ENCODE assay signal across 8 cellular contexts in genomic region chrX:46408553-46409407, GRCh38.
A peak's percentile ranks its signal among the peaks of the same experiment; 100 is the strongest.
DNase-seq lines count a peak whose midpoint lies in the region; ATAC-seq and TF ChIP-seq lines count a peak whose summit lies in the region.

No MANE protein-coding gene starts in this region.

- H3K9me3 ChIP-seq in endodermal cell (ENCODE audit: control insufficient read depth, low read length): no peaks in the 10 kb centered on the region

- no peak overlapping the region for H3K27ac ChIP-seq in ACC112 (ENCODE audit: low read depth, low read length)
- no peak overlapping the region for H3K27ac ChIP-seq in endodermal cell (ENCODE audit: low read depth, low read length)

- no peak overlapping the region for H3K4me3 Mint-ChIP-seq in activated CD8-positive, alpha-beta T cell treated with anti-CD3 and anti-CD28 coated beads, Interleukin-2, amount 10 ng/mL, durations not matched to agents 7 days and 5 days
- H3K4me3 Mint-ChIP-seq in endodermal cell: no peak overlapping the region

- CTCF ChIA-PET in activated CD8-positive, alpha-beta T cell treated with anti-CD3 and anti-CD28 coated beads, Interleukin-2, amount 10 ng/mL, durations not matched to agents 7 days and 5 days (lab: Charles Lee): interaction anchor here (0.8 to 2.4 kb wide), 14 partner anchors 10 to 893 kb away, joined by 3 to 16 read pairs (median 4); no protein-coding TSS in a partner anchor

- H3K27me3 Mint-ChIP-seq in activated CD8-positive, alpha-beta T cell treated with anti-CD3 and anti-CD28 coated beads, Interleukin-2, amount 10 ng/mL, durations not matched to agents 7 days and 5 days (ENCODE audit: low read depth): peaks cover 4% of the 10 kb centered on the region
- H3K27me3 Mint-ChIP-seq in endodermal cell (ENCODE audit: insufficient read depth): no peaks in the 10 kb centered on the region

- H3K36me3 ChIP-seq in ACC112 (ENCODE audit: insufficient read depth, low read length) (no peaks in the 10 kb centered on the region), endodermal cell (ENCODE audit: control insufficient read depth, insufficient read depth, low read length) (no peaks in the 10 kb centered on the region)

- POLR2A ChIA-PET in activated CD8-positive, alpha-beta T cell treated with anti-CD3 and anti-CD28 coated beads, Interleukin-2, amount 10 ng/mL, durations not matched to agents 7 days and 5 days (lab: Charles Lee): no interaction called here

- no peak for ATAC-seq in activated CD8-positive, alpha-beta T cell treated with anti-CD3 and anti-CD28 coated beads, Interleukin-2, amount 10 ng/mL, durations not matched to agents 7 days and 5 days
- no peak for ATAC-seq in HG02623 (IDR thresholded peaks at IDR 0.05; ENCODE audit: unreplicated experiment)

- no peaks in the 10 kb centered on the region for H3K79me2 ChIP-seq in ACC112 (ENCODE audit: control insufficient read depth, insufficient read depth, low read length, unreplicated experiment)

- H3K27ac Mint-ChIP-seq in activated CD8-positive, alpha-beta T cell treated with anti-CD3 and anti-CD28 coated beads, Interleukin-2, amount 10 ng/mL, durations not matched to agents 7 days and 5 days: no peak overlapping the region
- H3K27ac Mint-ChIP-seq in endodermal cell: no peak overlapping the region

- no peak overlapping the region for H3K4me3 ChIP-seq in ACC112 (ENCODE audit: low read depth, low read length)
- H3K4me3 ChIP-seq in endodermal cell (ENCODE audit: low read length): no peak overlapping the region

- peak overlapping the region; percentile 68 for H2AFZ ChIP-seq in ACC112 (ENCODE audit: low read length, unreplicated experiment)

- WGBS in endodermal cell (ENCODE audit: insufficient coverage in 1 of 2, insufficient read length in 1 of 2), 2 experiments: 50% methylated on average over 7 of the region's 9 CpGs; no CpG with 5 or more reads in 1 of the 2 experiments

- H3K27me3 ChIP-seq in ACC112 (ENCODE audit: insufficient read depth, low read length) (no peaks in the 10 kb centered on the region), endodermal cell (ENCODE audit: control insufficient read depth, insufficient read depth, low read length, poor library complexity, severe bottlenecking) (no peaks in the 10 kb centered on the region)

- H3K9ac ChIP-seq in endodermal cell (ENCODE audit: extremely low read depth, low read length, poor library complexity, severe bottlenecking): no peak overlapping the region

- no peaks in the 10 kb centered on the region for H3K36me3 Mint-ChIP-seq in activated CD8-positive, alpha-beta T cell treated with anti-CD3 and anti-CD28 coated beads, Interleukin-2, amount 10 ng/mL, durations not matched to agents 7 days and 5 days (ENCODE audit: low read depth)
- H3K36me3 Mint-ChIP-seq in endodermal cell (ENCODE audit: low read depth): no peaks in the 10 kb centered on the region

- H3K4me1 Mint-ChIP-seq in activated CD8-positive, alpha-beta T cell treated with anti-CD3 and anti-CD28 coated beads, Interleukin-2, amount 10 ng/mL, durations not matched to agents 7 days and 5 days (ENCODE audit: low read depth): no peaks in the 10 kb centered on the region
- H3K4me1 Mint-ChIP-seq in endodermal cell: no peaks in the 10 kb centered on the region

- H3K4me1 ChIP-seq in ACC112 (ENCODE audit: control insufficient read depth, insufficient read depth, low read length, unreplicated experiment): no peaks in the 10 kb centered on the region
- H3K4me1 ChIP-seq in endodermal cell (ENCODE audit: control insufficient read depth, insufficient read depth, low read length): no peaks in the 10 kb centered on the region

- DNase-seq in NCI-H226: peak; percentile 7
- DNase-seq in activated CD8-positive, alpha-beta T cell treated with anti-CD3 and anti-CD28 coated beads, Interleukin-2, amount 10 ng/mL, durations not matched to agents 7 days and 5 days: peak; percentile 68
- peak; percentile 84 for DNase-seq in endodermal cell
- DNase-seq in mucosa of gallbladder (ENCODE audit: low spot score): peak; percentile 68
- peak; percentile 11 to 40 for DNase-seq in stimulated activated CD8-positive, alpha-beta memory T cell treated with anti-CD3 and anti-CD28 coated beads, Interleukin-7, amount 100 ng/mL, for 1 hour (ENCODE audit: low read depth in 2 of 2)

- TF ChIP-seq CTCF in GM12874 (IDR thresholded peaks at IDR 0.05; ENCODE audit: insufficient read depth, low read depth, low read length) (peak; percentile 43; the same call in 1 of the 2 replicates), endodermal cell (conservative IDR thresholded peaks at IDR 0.05) (peak; percentile 94)

- H3K9me3 Mint-ChIP-seq in activated CD8-positive, alpha-beta T cell treated with anti-CD3 and anti-CD28 coated beads, Interleukin-2, amount 10 ng/mL, durations not matched to agents 7 days and 5 days (ENCODE audit: insufficient read depth): no peaks in the 10 kb centered on the region
- peaks cover 31% of the 10 kb centered on the region for H3K9me3 Mint-ChIP-seq in endodermal cell

Comparison
In these comparisons a context has a peak if more than half of its experiments do, and no peak if none do; other contexts are left out.
1. DNase-seq: peak in every context shown above with its lines; median percentile 84 in endodermal cell; 68 in activated CD8-positive, alpha-beta T cell treated with anti-CD3 and anti-CD28 coated beads, Interleukin-2, amount 10 ng/mL, durations not matched to agents 7 days and 5 days; 68 in mucosa of gallbladder; 26 in stimulated activated CD8-positive, alpha-beta memory T cell treated with anti-CD3 and anti-CD28 coated beads, Interleukin-7, amount 100 ng/mL, for 1 hour; 7 in NCI-H226.